In genomic region chr5:75023368-75024159, GRCh38 we compare ENCODE assay signal across 14 cellular contexts. TPM values are rescaled to one million over a fixed set of nuclear protein-coding genes. Genes with fewer than 3 reads are reported as not detected.
DNase-seq lines count a peak whose midpoint lies in the region; ATAC-seq and TF ChIP-seq lines count a peak whose summit lies in the region.
"Had no signal": no experiment of that assay in that cellular context is flagged by ENCODE, and none has a peak within 500 bp of the region (broad histone marks: within the 10 kb centered on the region; RNA-seq: fewer than 3 reads in every experiment).

No MANE protein-coding gene starts in this region.

- H3K27me3 Mint-ChIP-seq in MCF 10A (ENCODE audit: insufficient read depth, unreplicated experiment) = no peaks in the 10 kb centered on the region
- no peaks in the 10 kb centered on the region for H3K27me3 Mint-ChIP-seq in activated T-helper 1 cell treated with anti-CD3 and anti-CD28 coated beads, Interleukin-12 subunit alpha, Interleukin-12 subunit beta, Interleukin-2, Interleukin-4 antibody, amounts not matched to agents 30 ng/mL and 10 ng/mL and 1 ng/mL, durations not matched to agents 14 hours and 24 hours and 36 hours (ENCODE audit: insufficient read depth)
- no peaks in the 10 kb centered on the region for H3K27me3 Mint-ChIP-seq in stimulated activated naive CD8-positive, alpha-beta T cell treated with anti-CD3 and anti-CD28 coated beads, Interleukin-15, Interleukin-2, amounts not matched to agents 100 ng/mL and 50 ng/mL, for 24 hours
- no peaks in the 10 kb centered on the region for H3K27me3 Mint-ChIP-seq in osteocyte (ENCODE audit: unreplicated experiment)
- H3K27me3 Mint-ChIP-seq: dendritic cell treated with granulocyte-macrophage colony-stimulating factor and Interleukin-4, amounts not matched to agents 40 ng/mL and 50 ng/mL, for 4 days had no signal

- H3K27me3 ChIP-seq in breast epithelium = no peaks in the 10 kb centered on the region

- no peaks in the 10 kb centered on the region for H3K9me3 ChIP-seq in breast epithelium

- no peak for TF ChIP-seq CTCF in MCF 10A (IDR thresholded peaks at IDR 0.05; ENCODE audit: unreplicated experiment)
- no peak for TF ChIP-seq CTCF in breast epithelium (IDR thresholded peaks at IDR 0.05)
- TF ChIP-seq CTCF in coronary artery (IDR thresholded peaks at IDR 0.05) = no peak
- no peak for TF ChIP-seq CTCF in osteocyte (IDR thresholded peaks at IDR 0.05)

- DNase-seq in MCF 10A (ENCODE audit: unreplicated experiment) (no peak), breast epithelium (ENCODE audit: low spot score in 2 of 2) (no peak), foreskin melanocyte (peak; percentile 20), coronary artery (ENCODE audit: low spot score) (no peak), osteocyte (ENCODE audit: extremely low spot score, unreplicated experiment) (no peak)
- DNase-seq in activated T-helper 1 cell treated with anti-CD3 and anti-CD28 coated beads, Interleukin-12 subunit alpha, Interleukin-12 subunit beta, Interleukin-2, Interleukin-4 antibody, amounts not matched to agents 30 ng/mL and 10 ng/mL and 1 ng/mL, durations not matched to agents 14 hours and 24 hours and 36 hours (ENCODE audit: low spot score) = peak; percentile 3
- DNase-seq: KBM-7, NCI-H1694 treated with DMSO at 0.1 percent for 48 hours, NCI-H774 had no signal

- H3K4me3 Mint-ChIP-seq in MCF 10A (ENCODE audit: unreplicated experiment) = no peak overlapping the region
- no peak overlapping the region for H3K4me3 Mint-ChIP-seq in activated T-helper 1 cell treated with anti-CD3 and anti-CD28 coated beads, Interleukin-12 subunit alpha, Interleukin-12 subunit beta, Interleukin-2, Interleukin-4 antibody, amounts not matched to agents 30 ng/mL and 10 ng/mL and 1 ng/mL, durations not matched to agents 14 hours and 24 hours and 36 hours
- peak overlapping the region; percentile 59 for H3K4me3 Mint-ChIP-seq in stimulated activated naive CD8-positive, alpha-beta T cell treated with anti-CD3 and anti-CD28 coated beads, Interleukin-15, Interleukin-2, amounts not matched to agents 100 ng/mL and 50 ng/mL, for 24 hours
- no peak overlapping the region for H3K4me3 Mint-ChIP-seq in osteocyte (ENCODE audit: unreplicated experiment)
- H3K4me3 Mint-ChIP-seq: B cell; dendritic cell treated with granulocyte-macrophage colony-stimulating factor and Interleukin-4, amounts not matched to agents 40 ng/mL and 50 ng/mL, for 4 days had no signal

- no peak for TF ChIP-seq POLR2A in breast epithelium (IDR thresholded peaks at IDR 0.05)

- H3K4me1 Mint-ChIP-seq in MCF 10A (ENCODE audit: insufficient read depth, unreplicated experiment) = no peaks in the 10 kb centered on the region
- peaks cover 25% of the 10 kb centered on the region for H3K4me1 Mint-ChIP-seq in activated T-helper 1 cell treated with anti-CD3 and anti-CD28 coated beads, Interleukin-12 subunit alpha, Interleukin-12 subunit beta, Interleukin-2, Interleukin-4 antibody, amounts not matched to agents 30 ng/mL and 10 ng/mL and 1 ng/mL, durations not matched to agents 14 hours and 24 hours and 36 hours (ENCODE audit: low read depth)
- peaks cover 43% of the 10 kb centered on the region for H3K4me1 Mint-ChIP-seq in stimulated activated naive CD8-positive, alpha-beta T cell treated with anti-CD3 and anti-CD28 coated beads, Interleukin-15, Interleukin-2, amounts not matched to agents 100 ng/mL and 50 ng/mL, for 24 hours (ENCODE audit: low read depth)
- peaks cover 7% of the 10 kb centered on the region for H3K4me1 Mint-ChIP-seq in osteocyte (ENCODE audit: unreplicated experiment)
- H3K4me1 Mint-ChIP-seq: B cell had no signal

- H3K36me3 ChIP-seq in breast epithelium = no peaks in the 10 kb centered on the region

- no peaks in the 10 kb centered on the region for H3K4me1 ChIP-seq in breast epithelium

- H3K9me3 Mint-ChIP-seq in MCF 10A (ENCODE audit: unreplicated experiment) = no peaks in the 10 kb centered on the region
- no peaks in the 10 kb centered on the region for H3K9me3 Mint-ChIP-seq in activated T-helper 1 cell treated with anti-CD3 and anti-CD28 coated beads, Interleukin-12 subunit alpha, Interleukin-12 subunit beta, Interleukin-2, Interleukin-4 antibody, amounts not matched to agents 30 ng/mL and 10 ng/mL and 1 ng/mL, durations not matched to agents 14 hours and 24 hours and 36 hours
- no peaks in the 10 kb centered on the region for H3K9me3 Mint-ChIP-seq in stimulated activated naive CD8-positive, alpha-beta T cell treated with anti-CD3 and anti-CD28 coated beads, Interleukin-15, Interleukin-2, amounts not matched to agents 100 ng/mL and 50 ng/mL, for 24 hours
- H3K9me3 Mint-ChIP-seq in osteocyte (ENCODE audit: unreplicated experiment) = no peaks in the 10 kb centered on the region
- H3K9me3 Mint-ChIP-seq: dendritic cell treated with granulocyte-macrophage colony-stimulating factor and Interleukin-4, amounts not matched to agents 40 ng/mL and 50 ng/mL, for 4 days had no signal

- CTCF ChIA-PET in MCF 10A (lab: Yijun Ruan, JAX) = interaction anchor here (0.6 to 1.4 kb wide), 2 partner anchors 13 to 20 kb away, joined by 3 read pairs; no protein-coding TSS in a partner anchor

- intact Hi-C loops in MCF 10A (cut with micrococcal nuclease) = no loop called here
- intact Hi-C loops in breast epithelium (cut with DNase I; ENCODE audit: low total_unique reads) = loop anchor here (5.0 kb wide), 1 partner anchor 1586 kb away; no protein-coding TSS in a partner anchor
- intact Hi-C loops in activated T-helper 1 cell treated with anti-CD3 and anti-CD28 coated beads, Interleukin-12 subunit alpha, Interleukin-12 subunit beta, Interleukin-2, Interleukin-4 antibody, amounts not matched to agents 30 ng/mL and 10 ng/mL and 1 ng/mL, durations not matched to agents 14 hours and 24 hours and 36 hours (cut with micrococcal nuclease) = loop anchor here (2.0 kb wide), 1 partner anchor 25 kb away; no protein-coding TSS in a partner anchor

- H3K27ac Mint-ChIP-seq in MCF 10A (ENCODE audit: low read depth, unreplicated experiment) (peak overlapping the region; percentile 23), osteocyte (ENCODE audit: unreplicated experiment) (no peak overlapping the region)
- peak overlapping the region; percentile 27 for H3K27ac Mint-ChIP-seq in activated T-helper 1 cell treated with anti-CD3 and anti-CD28 coated beads, Interleukin-12 subunit alpha, Interleukin-12 subunit beta, Interleukin-2, Interleukin-4 antibody, amounts not matched to agents 30 ng/mL and 10 ng/mL and 1 ng/mL, durations not matched to agents 14 hours and 24 hours and 36 hours
- H3K27ac Mint-ChIP-seq in stimulated activated naive CD8-positive, alpha-beta T cell treated with anti-CD3 and anti-CD28 coated beads, Interleukin-15, Interleukin-2, amounts not matched to agents 100 ng/mL and 50 ng/mL, for 24 hours = peak overlapping the region; percentile 69
- H3K27ac Mint-ChIP-seq: B cell; dendritic cell treated with granulocyte-macrophage colony-stimulating factor and Interleukin-4, amounts not matched to agents 40 ng/mL and 50 ng/mL, for 4 days had no signal

- H3K36me3 Mint-ChIP-seq in MCF 10A (ENCODE audit: insufficient read depth, unreplicated experiment) = no peaks in the 10 kb centered on the region
- H3K36me3 Mint-ChIP-seq in activated T-helper 1 cell treated with anti-CD3 and anti-CD28 coated beads, Interleukin-12 subunit alpha, Interleukin-12 subunit beta, Interleukin-2, Interleukin-4 antibody, amounts not matched to agents 30 ng/mL and 10 ng/mL and 1 ng/mL, durations not matched to agents 14 hours and 24 hours and 36 hours (ENCODE audit: low read depth) = no peaks in the 10 kb centered on the region
- H3K36me3 Mint-ChIP-seq in stimulated activated naive CD8-positive, alpha-beta T cell treated with anti-CD3 and anti-CD28 coated beads, Interleukin-15, Interleukin-2, amounts not matched to agents 100 ng/mL and 50 ng/mL, for 24 hours (ENCODE audit: low read depth) = no peaks in the 10 kb centered on the region
- H3K36me3 Mint-ChIP-seq in osteocyte (ENCODE audit: unreplicated experiment) = no peaks in the 10 kb centered on the region

- no TSS peak for BruUV-seq in MCF 10A (replicated peaks; lab: Mats Ljungman, UMichigan)

- no peak for ATAC-seq in HG03175 (IDR thresholded peaks at IDR 0.05; ENCODE audit: unreplicated experiment)
- ATAC-seq: GM12878 had no signal

- no peak overlapping the region for H3K27ac ChIP-seq in breast epithelium
- no peak overlapping the region for H3K27ac ChIP-seq in coronary artery

- H3K4me3 ChIP-seq in breast epithelium (no peak overlapping the region), coronary artery (no peak overlapping the region)
- H3K4me3 ChIP-seq: GM12878 had no signal

- POLR2A ChIA-PET in MCF 10A (lab: Yijun Ruan, JAX) = interaction anchor here (1.0 kb wide), 1 partner anchor 18 kb away, joined by 3 read pairs; no protein-coding TSS in a partner anchor

RNA-seq across cellular contexts. Expression of gene GCNT4, which starts 28.8 kb away (rescaled TPM):
- total RNA-seq in MCF 10A (2022) (1.4 and 1.8 TPM in 2 replicates), breast epithelium (1 to 10 TPM; 1.3 to 2.3 (median 2.3) TPM), osteocyte (1.9 and 2.1 TPM in 2 replicates)
- total RNA-seq in activated T-helper 1 cell treated with anti-CD3 and anti-CD28 coated beads, Interleukin-12 subunit alpha, Interleukin-12 subunit beta, Interleukin-2, Interleukin-4 antibody, amounts not matched to agents 30 ng/mL and 10 ng/mL and 1 ng/mL, durations not matched to agents 14 hours and 24 hours and 36 hours = 0.67 and 0.96 TPM in 2 replicates
- total RNA-seq: B cell had no signal

Comparison
In these comparisons a context has a peak if more than half of its experiments do, and no peak if none do; other contexts are left out.
1. DNase-seq: peak in activated T-helper 1 cell treated with anti-CD3 and anti-CD28 coated beads, Interleukin-12 subunit alpha, Interleukin-12 subunit beta, Interleukin-2, Interleukin-4 antibody, amounts not matched to agents 30 ng/mL and 10 ng/mL and 1 ng/mL, durations not matched to agents 14 hours and 24 hours and 36 hours (single experiment) and foreskin melanocyte (single experiment); none in MCF 10A (single experiment), breast epithelium (0 of 2), coronary artery (single experiment) and osteocyte (single experiment).